ENCODE assay signal across 28 cellular contexts in the genomic region with DNA sequence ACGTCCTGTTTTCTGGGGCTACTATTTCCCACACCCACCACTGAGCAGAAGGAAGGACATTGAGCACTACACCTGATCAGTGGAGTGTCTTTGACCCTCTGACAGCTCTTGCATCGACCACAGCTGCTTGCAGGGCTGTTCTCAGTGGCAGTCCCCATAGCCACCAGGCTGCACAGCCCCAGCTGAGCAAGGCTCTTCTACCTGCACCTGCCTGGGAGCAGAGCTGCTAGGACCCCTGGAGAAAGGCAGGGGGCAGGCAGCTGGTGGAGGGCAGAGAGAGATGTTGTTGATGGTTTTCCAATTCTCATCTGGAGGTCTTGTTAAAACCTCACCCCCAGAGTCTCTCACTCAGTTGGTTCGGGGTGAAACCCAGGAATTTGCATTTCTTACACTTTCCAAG.
"Had no signal": no experiment of that assay in that cellular context is flagged by ENCODE, and none has a peak within 500 bp of the region (broad histone marks: within the 10 kb centered on the region; RNA-seq: fewer than 3 reads in every experiment).

No MANE protein-coding gene starts in this region.

- H3K4me3 Mint-ChIP-seq: naive thymus-derived CD8-positive, alpha-beta T cell; natural killer cell treated with Interleukin-12 subunit alpha and Interleukin-12 subunit beta and Interleukin-15 and Interleukin-18, amount 100 ng/mL, for 72 hours; nephron progenitor cell; neural progenitor cell; stimulated activated effector memory CD8-positive, alpha-beta T cell treated with anti-CD3 and anti-CD28 coated beads, Interleukin-12 subunit alpha, Interleukin-12 subunit beta, amount 100 ng/mL, for 72 hours; stimulated activated naive B cell treated with anti-CD40 and anti-IgM and Interleukin-4, amounts not matched to agents 10 μg/mL and 1 μg/mL and 100 μg/mL, for 72 hours; stimulated activated naive CD8-positive, alpha-beta T cell treated with anti-CD3 and anti-CD28 coated beads, Interleukin-15, Interleukin-2, amounts not matched to agents 100 ng/mL and 50 ng/mL, for 24 hours had no signal

- H3K27me3 ChIP-seq: neural progenitor cell, pancreas, right lobe of liver, sigmoid colon, thyroid gland, tibial nerve, upper lobe of left lung, vagina had no signal

- H3K27me3 Mint-ChIP-seq: naive B cell; stimulated activated naive B cell treated with anti-CD40 and anti-IgM and Interleukin-4, amounts not matched to agents 10 μg/mL and 1 μg/mL and 100 μg/mL, for 72 hours had no signal

- H3K4me1 Mint-ChIP-seq: naive B cell; naive thymus-derived CD8-positive, alpha-beta T cell; nephron progenitor cell; neural progenitor cell; stimulated activated effector memory CD8-positive, alpha-beta T cell treated with anti-CD3 and anti-CD28 coated beads, Interleukin-12 subunit alpha, Interleukin-12 subunit beta, amount 100 ng/mL, for 72 hours; stimulated activated naive B cell treated with anti-CD40 and anti-IgM and Interleukin-4, amounts not matched to agents 10 μg/mL and 1 μg/mL and 100 μg/mL, for 72 hours had no signal

- H3K36me3 Mint-ChIP-seq: naive thymus-derived CD8-positive, alpha-beta T cell; natural killer cell treated with Interleukin-12 subunit alpha and Interleukin-12 subunit beta and Interleukin-15 and Interleukin-18, amount 100 ng/mL, for 72 hours; neural progenitor cell; stimulated activated effector memory CD8-positive, alpha-beta T cell treated with anti-CD3 and anti-CD28 coated beads, Interleukin-12 subunit alpha, Interleukin-12 subunit beta, amount 100 ng/mL, for 72 hours had no signal

- DNase-seq: naive B cell; naive thymus-derived CD8-positive, alpha-beta T cell; nephron progenitor cell; occipital lobe; pancreas; psoas muscle; right cardiac atrium; right lobe of liver; sigmoid colon; small intestine; stimulated activated CD4-positive, alpha-beta T cell treated with anti-CD3 and anti-CD28 coated beads, Interleukin-15, amount 100 ng/mL, for 24 hours; stimulated activated CD4-positive, alpha-beta T cell treated with anti-CD3 and anti-CD28 coated beads, Interleukin-2, amount 100 ng/mL, for 24 hours; stimulated activated CD4-positive, alpha-beta T cell treated with anti-CD3 and anti-CD28 coated beads, Interleukin-2, amount 100 ng/mL, for 48 hours; stimulated activated CD4-positive, alpha-beta T cell treated with anti-CD3 and anti-CD28 coated beads, Interleukin-4, amount 100 ng/mL, for 24 hours; stimulated activated naive B cell treated with anti-CD40 and anti-IgM and Interleukin-4, amounts not matched to agents 10 μg/mL and 1 μg/mL and 100 μg/mL, for 72 hours; stimulated activated naive CD4-positive, alpha-beta T cell treated with Interleukin-2 at 50 U/mL for 16 hours; stomach; trophoblast cell; upper lobe of left lung had no signal

- H3K27ac ChIP-seq: neural progenitor cell, pancreas, psoas muscle, right lobe of liver, sigmoid colon, stomach, thoracic aorta, upper lobe of left lung, vagina had no signal

- H3K36me3 ChIP-seq: neural progenitor cell, pancreas, right lobe of liver, sigmoid colon, stomach, thoracic aorta, thyroid gland, tibial nerve, upper lobe of left lung, vagina had no signal

- H3K9me3 ChIP-seq: pancreas, psoas muscle, right lobe of liver, sigmoid colon, thoracic aorta, thyroid gland, vagina had no signal

- H3K9me3 Mint-ChIP-seq: neural progenitor cell had no signal

- H3K4me3 ChIP-seq: neural progenitor cell, pancreas, psoas muscle, right lobe of liver, sigmoid colon, stomach, thoracic aorta, thyroid gland, tibial nerve, upper lobe of left lung, vagina had no signal

- H3K4me1 ChIP-seq: neural progenitor cell, pancreas, psoas muscle, right lobe of liver, sigmoid colon, stomach, upper lobe of left lung, vagina had no signal

- H3K27ac Mint-ChIP-seq: naive B cell; naive thymus-derived CD8-positive, alpha-beta T cell; natural killer cell treated with Interleukin-12 subunit alpha and Interleukin-12 subunit beta and Interleukin-15 and Interleukin-18, amount 100 ng/mL, for 72 hours; nephron progenitor cell; progenitor cell of endocrine pancreas; stimulated activated effector memory CD8-positive, alpha-beta T cell treated with anti-CD3 and anti-CD28 coated beads, Interleukin-12 subunit alpha, Interleukin-12 subunit beta, amount 100 ng/mL, for 72 hours; stimulated activated naive B cell treated with anti-CD40 and anti-IgM and Interleukin-4, amounts not matched to agents 10 μg/mL and 1 μg/mL and 100 μg/mL, for 72 hours; stimulated activated naive CD8-positive, alpha-beta T cell treated with anti-CD3 and anti-CD28 coated beads, Interleukin-15, Interleukin-2, amounts not matched to agents 100 ng/mL and 50 ng/mL, for 24 hours had no signal
